11 cellular contexts compared by ENCODE assay signal in the genomic region with DNA sequence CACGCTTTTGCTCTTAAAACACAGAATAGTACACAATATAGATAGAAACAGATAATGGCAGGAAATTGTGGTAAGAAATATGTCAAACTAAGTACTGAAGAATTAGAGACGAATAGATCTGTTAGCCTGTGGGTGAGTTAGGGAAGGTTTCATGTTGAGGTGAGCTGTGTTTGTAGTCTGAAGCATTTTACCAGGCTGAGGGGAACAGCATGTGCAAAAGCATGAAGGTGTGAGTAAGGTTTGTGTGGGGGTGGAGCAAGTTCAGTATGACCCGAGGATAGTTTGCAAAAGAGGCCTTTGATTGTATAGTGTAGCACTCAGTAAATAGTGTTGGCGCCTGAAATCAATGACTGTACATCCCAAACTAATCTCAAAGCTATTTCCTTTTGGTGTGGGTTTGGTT. TPM values are rescaled to one million over a fixed set of nuclear protein-coding genes. Genes with fewer than 3 reads are reported as not detected.
DNase-seq lines count a peak whose midpoint lies in the region; ATAC-seq, FAIRE-seq and TF ChIP-seq lines count a peak whose summit lies in the region.
"Had no signal": no experiment of that assay in that cellular context is flagged by ENCODE, and none has a peak within 500 bp of the region (broad histone marks: within the 10 kb centered on the region; RNA-seq: fewer than 3 reads in every experiment).

No MANE protein-coding gene starts in this region.

- H4K20me1 ChIP-seq in endothelial cell of umbilical vein (replicated peaks; ENCODE audit: control insufficient read depth, extremely low read depth, insufficient read depth, low read length): peaks cover 3% of the 10 kb centered on the region

- intact Hi-C loops in endothelial cell of umbilical vein (cut with micrococcal nuclease) (no loop called here), testis (cut with DNase I; ENCODE audit: low total_unique reads) (no loop called here)

- H3K9ac ChIP-seq in endothelial cell of umbilical vein (replicated peaks; ENCODE audit: extremely low read depth, insufficient read depth, low read length): no peak overlapping the region

- peak; percentile 14 to 32 for DNase-seq in activated CD4-positive, alpha-beta T cell treated with anti-CD3 and anti-CD28 coated beads for 4 hours
- DNase-seq in activated CD4-positive, alpha-beta T cell treated with anti-CD3 and anti-CD28 coated beads for 1 hour: no peak
- DNase-seq in endothelial cell of umbilical vein (ENCODE audit: low read depth, low spot score) (no peak), small intestine (peak; percentile 61), NCI-H146 treated with DMSO at 0.1 percent for 48 hours (lab: John Stamatoyannopoulos, UW; ENCODE audit: unreplicated experiment) (no peak), testis (no peak)
- DNase-seq: esophagus squamous epithelium had no signal

- H3K36me3 ChIP-seq in endothelial cell of umbilical vein (ENCODE audit: control insufficient read depth in 2 of 2, extremely low read depth in 1 of 2, insufficient read depth in 2 of 2, low read length in 2 of 2) (no peaks in the 10 kb centered on the region), small intestine (ENCODE audit: control insufficient read depth in 2 of 2, insufficient read depth in 2 of 2, low read length in 2 of 2) (no peaks in the 10 kb centered on the region), testis (ENCODE audit: low read depth, missing control alignments) (no peaks in the 10 kb centered on the region)
- H3K36me3 ChIP-seq: HAP-1 had no signal

- FAIRE-seq in endothelial cell of umbilical vein (lab: Jason Lieb, UNC) (peak; percentile 69), small intestine (lab: Jason Lieb, UNC) (no peak)
- FAIRE-seq: A549 had no signal

- H3K9me3 ChIP-seq in endothelial cell of umbilical vein (replicated peaks; ENCODE audit: control insufficient read depth, insufficient read depth, low read length) (no peaks in the 10 kb centered on the region), small intestine (ENCODE audit: control insufficient read depth, low read depth) (no peaks in the 10 kb centered on the region), testis (no peaks in the 10 kb centered on the region)
- H3K9me3 ChIP-seq: A549, esophagus squamous epithelium, HAP-1 had no signal

- no peaks in the 10 kb centered on the region for H3K9me1 ChIP-seq in endothelial cell of umbilical vein (replicated peaks; ENCODE audit: control insufficient read depth, extremely low read depth, insufficient read depth, low read length)

- peak; percentile 61 for ATAC-seq in SK-N-SH treated with all-trans-retinoic acid at 6 μM for 48 hours
- ATAC-seq in HG02588 (IDR thresholded peaks at IDR 0.05; ENCODE audit: unreplicated experiment): no peak

- BruUV-seq in endothelial cell of umbilical vein (replicated peaks; lab: Mats Ljungman, UMichigan): no TSS peak

- peaks cover 9% of the 10 kb centered on the region for H3K79me2 ChIP-seq in endothelial cell of umbilical vein (ENCODE audit: control insufficient read depth, insufficient read depth, low read length)

- 49 to 60% (median 54%) methylated on average over 4 of the region's 4 CpGs for WGBS in small intestine, 3 donors
- 83 to 85% methylated on average over 4 of the region's 4 CpGs for WGBS in testis, 2 donors

- H3K4me1 ChIP-seq in endothelial cell of umbilical vein (ENCODE audit: control insufficient read depth, extremely low read depth, insufficient read depth, low read length) (peaks cover 9% of the 10 kb centered on the region), small intestine (ENCODE audit: control insufficient read depth in 2 of 2, insufficient read depth in 1 of 2, low read depth in 1 of 2, low read length in 1 of 2) (no peaks in the 10 kb centered on the region), testis (peaks cover 5% of the 10 kb centered on the region)

- CTCF ChIA-PET in endothelial cell of umbilical vein (lab: Charles Lee): interaction anchor here (0.7 to 5.0 kb wide), 6 partner anchors 12 to 55 kb away, joined by 3 to 72 read pairs (median 5); no protein-coding TSS in a partner anchor

- POLR2A ChIA-PET in endothelial cell of umbilical vein (lab: Charles Lee): no interaction called here

- dilution Hi-C loops in endothelial cell of umbilical vein (cut with MboI; ENCODE audit: extremely low pct_ligation_motif_present, low sequenced_read_pairs): no loop called here

- H3K27me3 ChIP-seq in endothelial cell of umbilical vein (ENCODE audit: control insufficient read depth in 2 of 2, insufficient read depth in 2 of 2, low read length in 2 of 2) (no peaks in the 10 kb centered on the region), small intestine (ENCODE audit: control insufficient read depth in 2 of 2, insufficient read depth in 2 of 2, low read length in 2 of 2) (no peaks in the 10 kb centered on the region), testis (no peaks in the 10 kb centered on the region)
- H3K27me3 ChIP-seq: esophagus squamous epithelium had no signal

- H3K4me2 ChIP-seq in endothelial cell of umbilical vein (ENCODE audit: insufficient read depth, low read length): peak overlapping the region; percentile 52
- H3K4me2 ChIP-seq: A549 had no signal

- no peak overlapping the region for H3K4me3 ChIP-seq in endothelial cell of umbilical vein (replicated peaks in 1 of 3; ENCODE audit: insufficient read depth in 1 of 3, low read depth in 1 of 3, low read length in 3 of 3)
- no peak overlapping the region for H3K4me3 ChIP-seq in small intestine (ENCODE audit: low read depth in 1 of 2, low read length in 2 of 2)
- H3K4me3 ChIP-seq in testis: no peak overlapping the region
- H3K4me3 ChIP-seq: A549, esophagus squamous epithelium, HAP-1 had no signal

- TF ChIP-seq CTCF in endothelial cell of umbilical vein (IDR thresholded peaks at IDR 0.05; ENCODE audit: extremely low read depth in 1 of 2, insufficient read depth in 1 of 2, low read depth in 1 of 2, low read length in 2 of 2) (no peak), testis (IDR thresholded peaks at IDR 0.05) (no peak)

- no peak for TF ChIP-seq POLR2A in endothelial cell of umbilical vein (IDR thresholded peaks at IDR 0.05; ENCODE audit: low read depth, low read length)
- TF ChIP-seq POLR2A in testis (IDR thresholded peaks at IDR 0.05): no peak

- no peak overlapping the region for H3K27ac ChIP-seq in endothelial cell of umbilical vein (ENCODE audit: insufficient read depth, low read depth, low read length)
- H3K27ac ChIP-seq in small intestine (ENCODE audit: low read depth in 1 of 2, low read length in 1 of 2): no peak overlapping the region
- no peak overlapping the region for H3K27ac ChIP-seq in testis
- H3K27ac ChIP-seq: A549 had no signal

- H2AFZ ChIP-seq in endothelial cell of umbilical vein (ENCODE audit: low read depth, low read length): no peak overlapping the region

TF ChIP-seq in SK-N-SH treated with all-trans-retinoic acid at 6 μM for 48 hours, 23 proteins besides CTCF, POLR2A, EP300 and RAD21 (continues in another document):
- TF ChIP-seq TCF4 (CRISPR knock-in tag; IDR thresholded peaks at IDR 0.05; ENCODE audit: borderline replicate concordance): no peak
- no peak for TF ChIP-seq ZFP30 (CRISPR knock-in tag; IDR thresholded peaks at IDR 0.05)

TF ChIP-seq in endothelial cell of umbilical vein, 7 proteins besides CTCF, POLR2A, EP300 and RAD21 (continues in another document):
- TF ChIP-seq FOS (IDR thresholded peaks at IDR 0.05; ENCODE audit: borderline replicate concordance, insufficient read depth, low read length) (peak; percentile 60), JUN (IDR thresholded peaks at IDR 0.05; ENCODE audit: borderline replicate concordance, insufficient read depth, insufficient read length, low read depth) (peak; percentile 4), MYC (IDR thresholded peaks at IDR 0.05; ENCODE audit: low read depth, low read length) (no peak), GATA2 (IDR thresholded peaks at IDR 0.05; ENCODE audit: insufficient read depth, insufficient read length, low read depth, low read length) (peak; percentile 13)

RNA-seq across cellular contexts. Expression of gene IGSF6, which starts 13.8 kb away (rescaled TPM):
- total RNA-seq in endothelial cell of umbilical vein (not detected in 2 replicates), testis (under 1 TPM in 1 of 2 donors, not detected in 1; 0.81 TPM)
- polyA plus RNA-seq in endothelial cell of umbilical vein (not detected in 2 replicates), small intestine (1 to 10 TPM in 2 of 3 donors, under 1 TPM in 1; 0.45 to 2.7 (median 1.9) TPM), testis (ENCODE audit: insufficient read depth, low read depth, low replicate concordance) (1.4 TPM)
- polyA plus RNA-seq in endothelial cell of umbilical vein (2011; cell fraction: cytosol; rRNA removed): not detected in 2 replicates
- polyA plus RNA-seq in endothelial cell of umbilical vein (2011; cell fraction: nucleus; rRNA removed): not detected in 2 replicates
- 0.36 TPM in 1 of 2 replicates, not detected in the other for polyA plus RNA-seq in endothelial cell of umbilical vein (2012)
- polyA minus RNA-seq in endothelial cell of umbilical vein: not detected in 2 replicates
- not detected for polyA minus RNA-seq in endothelial cell of umbilical vein (2011; cell fraction: cytosol; rRNA and poly(A)+ RNA removed)
- polyA minus RNA-seq in endothelial cell of umbilical vein (2011; cell fraction: nucleus; rRNA and poly(A)+ RNA removed): not detected in 2 replicates
- polyA plus RNA-seq: A549 had no signal

RNA-seq across cellular contexts. Expression of gene OTOA, which starts 25.2 kb away (rescaled TPM):
- total RNA-seq in endothelial cell of umbilical vein (0.22 TPM in 1 of 2 replicates, not detected in the other), testis (10 to 100 TPM in 1 of 2 donors, 1 to 10 TPM in 1; 6.5 to 11.2 TPM)
- polyA plus RNA-seq in endothelial cell of umbilical vein (0.05 TPM in 1 of 2 replicates, not detected in the other), small intestine (under 1 TPM in 2 of 3 donors, not detected in 1; 0.09 to 0.27 TPM), testis (ENCODE audit: insufficient read depth, low read depth, low replicate concordance) (19.7 TPM)
- 0.03 TPM in 1 of 2 replicates, not detected in the other for polyA plus RNA-seq in endothelial cell of umbilical vein (2011; cell fraction: cytosol; rRNA removed)
- polyA plus RNA-seq in endothelial cell of umbilical vein (2011; cell fraction: nucleus; rRNA removed): 0.15 and 0.21 TPM in 2 replicates
- not detected in 2 replicates for polyA plus RNA-seq in endothelial cell of umbilical vein (2012)
- polyA minus RNA-seq in endothelial cell of umbilical vein: 0.15 and 0.75 TPM in 2 replicates
- not detected for polyA minus RNA-seq in endothelial cell of umbilical vein (2011; cell fraction: cytosol; rRNA and poly(A)+ RNA removed)
- 0.58 and 0.82 TPM in 2 replicates for polyA minus RNA-seq in endothelial cell of umbilical vein (2011; cell fraction: nucleus; rRNA and poly(A)+ RNA removed)

RNA-seq across cellular contexts. Expression of gene METTL9, which starts 39.2 kb away (rescaled TPM):
- total RNA-seq in endothelial cell of umbilical vein (116 and 121 TPM in 2 replicates), testis (10 to 100 TPM; 70.5 to 77.5 TPM)
- polyA plus RNA-seq in endothelial cell of umbilical vein (44.0 and 53.8 TPM in 2 replicates), small intestine (10 to 100 TPM; 38.7 to 63.0 (median 59.1) TPM), testis (ENCODE audit: insufficient read depth, low read depth, low replicate concordance) (42.4 TPM)
- 70.4 and 82.4 TPM in 2 replicates for polyA plus RNA-seq in endothelial cell of umbilical vein (2011; cell fraction: cytosol; rRNA removed)
- polyA plus RNA-seq in endothelial cell of umbilical vein (2011; cell fraction: nucleus; rRNA removed): 27.5 and 35.8 TPM in 2 replicates
- polyA plus RNA-seq in endothelial cell of umbilical vein (2012): 130 and 154 TPM in 2 replicates
- 38.5 and 44.6 TPM in 2 replicates for polyA minus RNA-seq in endothelial cell of umbilical vein
- polyA minus RNA-seq in endothelial cell of umbilical vein (2011; cell fraction: cytosol; rRNA and poly(A)+ RNA removed): 29.7 TPM
- 28.8 and 38.9 TPM in 2 replicates for polyA minus RNA-seq in endothelial cell of umbilical vein (2011; cell fraction: nucleus; rRNA and poly(A)+ RNA removed)

Comparison
In these comparisons a context has a peak if more than half of its experiments do, and no peak if none do; other contexts are left out.
1. DNase-seq: peak in activated CD4-positive, alpha-beta T cell treated with anti-CD3 and anti-CD28 coated beads for 4 hours (2 of 2) and small intestine (single experiment); none in activated CD4-positive, alpha-beta T cell treated with anti-CD3 and anti-CD28 coated beads for 1 hour (single experiment), endothelial cell of umbilical vein (single experiment), NCI-H146 treated with DMSO at 0.1 percent for 48 hours (single experiment) and testis (single experiment).
2. RNA of gene OTOA, which starts 25.2 kb away (polyA plus RNA-seq): 19.7 TPM in testis (single experiment); 0.09 to 0.27 TPM in small intestine and 0.03 to 0.21 TPM in endothelial cell of umbilical vein; every median in the first group is over 10 times any median in the second.